In genomic region chr9:35515766-35516165, GRCh38 we compare ENCODE assay signal across 14 cellular contexts. TPM values are rescaled to one million over a fixed set of nuclear protein-coding genes. Genes with fewer than 3 reads are reported as not detected.
DNase-seq lines count a peak whose midpoint lies in the region; ATAC-seq and TF ChIP-seq lines count a peak whose summit lies in the region.
"Had no signal": no experiment of that assay in that cellular context is flagged by ENCODE, and none has a peak within 500 bp of the region (broad histone marks: within the 10 kb centered on the region; RNA-seq: fewer than 3 reads in every experiment).

No MANE protein-coding gene starts in this region.

- H3K4me3 Mint-ChIP-seq in Calu3 (ENCODE audit: low read depth, unreplicated experiment) = no peak overlapping the region
- no peak overlapping the region for H3K4me3 Mint-ChIP-seq in activated CD8-positive, alpha-beta T cell treated with anti-CD3 and anti-CD28 coated beads for 36 hours
- H3K4me3 Mint-ChIP-seq in activated CD4-positive, alpha-beta T cell treated with anti-CD3 and anti-CD28 coated beads, Interleukin-2, amount 10 ng/mL, durations not matched to agents 7 days and 5 days = no peak overlapping the region

- H3K9me3 Mint-ChIP-seq in Calu3 (ENCODE audit: low read depth, unreplicated experiment) = peaks cover 3% of the 10 kb centered on the region
- H3K9me3 Mint-ChIP-seq in activated CD8-positive, alpha-beta T cell treated with anti-CD3 and anti-CD28 coated beads for 36 hours = no peaks in the 10 kb centered on the region
- H3K9me3 Mint-ChIP-seq in activated CD4-positive, alpha-beta T cell treated with anti-CD3 and anti-CD28 coated beads, Interleukin-2, amount 10 ng/mL, durations not matched to agents 7 days and 5 days = no peaks in the 10 kb centered on the region
- H3K9me3 Mint-ChIP-seq: activated naive CD4-positive, alpha-beta T cell treated with anti-CD3 and anti-CD28 coated beads, Interleukin-2, amount 50 U/mL, for 72 hours had no signal

- CTCF ChIA-PET in Calu3 (lab: Charles Lee) = interaction anchor here (1.2 kb wide), 1 partner anchor 26 kb away, joined by 4 read pairs; the partner anchor contains the start of gene RUSC2
- CTCF ChIA-PET in activated CD8-positive, alpha-beta T cell treated with anti-CD3 and anti-CD28 coated beads for 36 hours (lab: Charles Lee) = interaction anchor here (1.2 to 1.4 kb wide), 2 partner anchors 9 to 38 kb away, joined by 3 read pairs; no protein-coding TSS in a partner anchor
- CTCF ChIA-PET in activated CD4-positive, alpha-beta T cell treated with anti-CD3 and anti-CD28 coated beads, Interleukin-2, amount 10 ng/mL, durations not matched to agents 7 days and 5 days (lab: Charles Lee) = no interaction called here

- no peak overlapping the region for H3K4me3 ChIP-seq in fibroblast of mammary gland (ENCODE audit: control insufficient read depth, low read depth, low read length)
- no peak overlapping the region for H3K4me3 ChIP-seq in psoas muscle

- H3K27ac ChIP-seq in psoas muscle = peak overlapping the region; percentile 92

- peak overlapping the region; percentile 24 for H3K27ac Mint-ChIP-seq in Calu3 (ENCODE audit: unreplicated experiment)
- H3K27ac Mint-ChIP-seq in activated CD8-positive, alpha-beta T cell treated with anti-CD3 and anti-CD28 coated beads for 36 hours = no peak overlapping the region
- H3K27ac Mint-ChIP-seq in activated CD4-positive, alpha-beta T cell treated with anti-CD3 and anti-CD28 coated beads, Interleukin-2, amount 10 ng/mL, durations not matched to agents 7 days and 5 days = no peak overlapping the region
- H3K27ac Mint-ChIP-seq: activated naive CD4-positive, alpha-beta T cell treated with anti-CD3 and anti-CD28 coated beads, Interleukin-2, amount 50 U/mL, for 72 hours had no signal

- H3K27me3 ChIP-seq in psoas muscle (ENCODE audit: insufficient read depth in 3 of 3, low read length in 2 of 3) = no peaks in the 10 kb centered on the region

- ATAC-seq in psoas muscle (no peak), GM19351 (IDR thresholded peaks at IDR 0.05; ENCODE audit: unreplicated experiment) (no peak)
- ATAC-seq in activated CD8-positive, alpha-beta T cell treated with anti-CD3 and anti-CD28 coated beads for 36 hours = no peak
- ATAC-seq: activated naive CD4-positive, alpha-beta T cell treated with anti-CD3 and anti-CD28 coated beads, Interleukin-2, amount 50 U/mL, for 72 hours had no signal

- POLR2A ChIA-PET in activated CD8-positive, alpha-beta T cell treated with anti-CD3 and anti-CD28 coated beads for 36 hours (lab: Charles Lee) = no interaction called here
- POLR2A ChIA-PET in activated CD4-positive, alpha-beta T cell treated with anti-CD3 and anti-CD28 coated beads, Interleukin-2, amount 10 ng/mL, durations not matched to agents 7 days and 5 days (lab: Charles Lee) = no interaction called here

- H3K27me3 Mint-ChIP-seq in Calu3 (ENCODE audit: unreplicated experiment) = no peaks in the 10 kb centered on the region
- H3K27me3 Mint-ChIP-seq in activated CD8-positive, alpha-beta T cell treated with anti-CD3 and anti-CD28 coated beads for 36 hours = no peaks in the 10 kb centered on the region
- no peaks in the 10 kb centered on the region for H3K27me3 Mint-ChIP-seq in activated CD4-positive, alpha-beta T cell treated with anti-CD3 and anti-CD28 coated beads, Interleukin-2, amount 10 ng/mL, durations not matched to agents 7 days and 5 days

- peaks cover 39% of the 10 kb centered on the region for H3K4me1 Mint-ChIP-seq in Calu3 (ENCODE audit: low read depth, unreplicated experiment)
- H3K4me1 Mint-ChIP-seq in activated CD8-positive, alpha-beta T cell treated with anti-CD3 and anti-CD28 coated beads for 36 hours (ENCODE audit: low read depth) = no peaks in the 10 kb centered on the region
- no peaks in the 10 kb centered on the region for H3K4me1 Mint-ChIP-seq in activated CD4-positive, alpha-beta T cell treated with anti-CD3 and anti-CD28 coated beads, Interleukin-2, amount 10 ng/mL, durations not matched to agents 7 days and 5 days

- no peak for TF ChIP-seq CTCF in Calu3 (IDR thresholded peaks at IDR 0.05; ENCODE audit: unreplicated experiment)
- TF ChIP-seq CTCF in fibroblast of mammary gland (conservative IDR thresholded peaks at IDR 0.05; ENCODE audit: control insufficient read depth, insufficient read depth, low read depth, low read length) = no peak
- TF ChIP-seq CTCF in psoas muscle (IDR thresholded peaks at IDR 0.05) = no peak
- TF ChIP-seq CTCF in activated CD8-positive, alpha-beta T cell treated with anti-CD3 and anti-CD28 coated beads for 36 hours (IDR thresholded peaks at IDR 0.05) = no peak

- no peaks in the 10 kb centered on the region for H3K36me3 Mint-ChIP-seq in Calu3 (ENCODE audit: insufficient read depth, unreplicated experiment)
- no peaks in the 10 kb centered on the region for H3K36me3 Mint-ChIP-seq in activated CD8-positive, alpha-beta T cell treated with anti-CD3 and anti-CD28 coated beads for 36 hours (ENCODE audit: low read depth)
- H3K36me3 Mint-ChIP-seq in activated CD4-positive, alpha-beta T cell treated with anti-CD3 and anti-CD28 coated beads, Interleukin-2, amount 10 ng/mL, durations not matched to agents 7 days and 5 days (ENCODE audit: low read depth) = no peaks in the 10 kb centered on the region
- H3K36me3 Mint-ChIP-seq: activated naive CD4-positive, alpha-beta T cell treated with anti-CD3 and anti-CD28 coated beads, Interleukin-2, amount 50 U/mL, for 72 hours had no signal

- peaks cover 95% of the 10 kb centered on the region for H3K4me1 ChIP-seq in psoas muscle

- no peak for DNase-seq in Calu3
- DNase-seq in amniotic epithelial cell (ENCODE audit: low read depth) = peak; percentile 49
- DNase-seq in fibroblast of mammary gland (ENCODE audit: low read depth) = peak; percentile 31
- no peak for DNase-seq in psoas muscle
- DNase-seq in activated CD8-positive, alpha-beta T cell treated with anti-CD3 and anti-CD28 coated beads for 36 hours = no peak
- DNase-seq in activated CD4-positive, alpha-beta T cell treated with anti-CD3 and anti-CD28 coated beads, Interleukin-2, amount 10 ng/mL, durations not matched to agents 7 days and 5 days = no peak
- no peak for DNase-seq in KG1 (lab: John Stamatoyannopoulos, UW)
- DNase-seq: effector CD4-positive, alpha-beta T cell; Karpas-422; NCI-H187; NCI-H69; SHP77 treated with DMSO at 0.1 percent for 48 hours had no signal

- no peaks in the 10 kb centered on the region for H3K9me3 ChIP-seq in psoas muscle

- no peaks in the 10 kb centered on the region for H3K36me3 ChIP-seq in psoas muscle (ENCODE audit: insufficient read depth in 1 of 2, low read depth in 1 of 2)

- WGBS in psoas muscle, 3 donors = 80 to 96% (median 83%) methylated on average over 7 of the region's 7 CpGs

- no TSS peak for BruUV-seq in Calu3 (replicated peaks; lab: Mats Ljungman, UMichigan)

- intact Hi-C loops in Calu3 (cut with micrococcal nuclease; ENCODE audit: unreplicated experiment) (loop anchor here (5.0 kb wide), 1 partner anchor 37 kb away; no protein-coding TSS in a partner anchor), psoas muscle (cut with DNase I) (loop anchor here (5.0 to 10.0 kb wide), 2 partner anchors 37 to 89 kb away; partner anchors contain the start of gene TESK1 (in 1 of the 2))
- intact Hi-C loops in activated CD8-positive, alpha-beta T cell treated with anti-CD3 and anti-CD28 coated beads for 36 hours (cut with micrococcal nuclease) = no loop called here

RNA-seq across cellular contexts. Expression of gene RUSC2, which starts 25.9 kb away (rescaled TPM):
- total RNA-seq in Calu3 (2022) (8.6 and 10.5 TPM in 2 replicates), psoas muscle (100 to 1,000 TPM in 1 of 4 donors, 10 to 100 TPM in 3; 34.4 to 101 (median 72.1) TPM)
- 10 to 100 TPM; 37.1 to 53.9 (median 45.7) TPM for polyA plus RNA-seq in psoas muscle
- total RNA-seq in activated CD8-positive, alpha-beta T cell treated with anti-CD3 and anti-CD28 coated beads for 36 hours = 1 to 10 TPM; 1.3 to 1.7 TPM
- 1 to 10 TPM; 3.6 to 4.0 TPM for total RNA-seq in activated CD4-positive, alpha-beta T cell treated with anti-CD3 and anti-CD28 coated beads, Interleukin-2, amount 10 ng/mL, durations not matched to agents 7 days and 5 days

Comparison
In these comparisons a context has a peak if more than half of its experiments do, and no peak if none do; other contexts are left out.
1. DNase-seq: peak in amniotic epithelial cell (single experiment) and fibroblast of mammary gland (single experiment); none in Calu3 (single experiment), psoas muscle (0 of 2), activated CD8-positive, alpha-beta T cell treated with anti-CD3 and anti-CD28 coated beads for 36 hours (single experiment), activated CD4-positive, alpha-beta T cell treated with anti-CD3 and anti-CD28 coated beads, Interleukin-2, amount 10 ng/mL, durations not matched to agents 7 days and 5 days (single experiment) and KG1 (single experiment).